8 cellular contexts compared by ENCODE assay signal in genomic region chr3:169764164-169764452, GRCh38. TPM values are rescaled to one million over a fixed set of nuclear protein-coding genes. Genes with fewer than 3 reads are reported as not detected.
DNase-seq lines count a peak whose midpoint lies in the region; ATAC-seq and TF ChIP-seq lines count a peak whose summit lies in the region.

No MANE protein-coding gene starts in this region.

- H3K4me3 ChIP-seq in fibroblast of lung (replicated peaks in 1 of 4; ENCODE audit: control extremely low read depth in 1 of 4, insufficient read depth in 1 of 4, low read depth in 3 of 4, low read length in 4 of 4): peak overlapping the region; percentile 55 to 81 (median 80)
- H3K4me3 ChIP-seq in neuronal stem cell (ENCODE audit: low read length in 2 of 2): peak overlapping the region; percentile 20 to 82

- H2BK120ac ChIP-seq in neuronal stem cell (ENCODE audit: low read depth, low read length): no peak overlapping the region

- H3K4me2 ChIP-seq in fibroblast of lung (ENCODE audit: extremely low read depth, insufficient read depth, low read length) (peak overlapping the region; percentile 72), neuronal stem cell (ENCODE audit: insufficient read depth, low read length, poor library complexity, severe bottlenecking) (peak overlapping the region; percentile 75)

- H4K20me1 ChIP-seq in fibroblast of lung (ENCODE audit: control insufficient read depth, extremely low read depth, insufficient read depth, low read length): no peaks in the 10 kb centered on the region

- H3K79me1 ChIP-seq in neuronal stem cell (ENCODE audit: low read depth, low read length): no peaks in the 10 kb centered on the region

- H4K91ac ChIP-seq in neuronal stem cell (ENCODE audit: low read depth, low read length, poor library complexity): no peak overlapping the region

- H3K23ac ChIP-seq in neuronal stem cell (ENCODE audit: low read depth, low read length, poor library complexity): peak overlapping the region; percentile 98

- H3K9me3 ChIP-seq in fibroblast of lung (ENCODE audit: control insufficient read depth, insufficient read depth, low read depth, low read length) (no peaks in the 10 kb centered on the region), neuronal stem cell (replicated peaks in 1 of 2; ENCODE audit: control insufficient read depth in 2 of 2, insufficient read depth in 1 of 2, low read depth in 1 of 2, low read length in 2 of 2) (peaks cover 4% of the 10 kb centered on the region in 2 donors)

- no peaks in the 10 kb centered on the region for H3K4me1 ChIP-seq in fibroblast of lung (ENCODE audit: control insufficient read depth, extremely low read depth, insufficient read depth, low read length)
- no peaks in the 10 kb centered on the region for H3K4me1 ChIP-seq in neuronal stem cell (ENCODE audit: control insufficient read depth in 2 of 2, insufficient read depth in 1 of 2, low read depth in 1 of 2, low read length in 2 of 2)

- peak overlapping the region; percentile 96 for H3K18ac ChIP-seq in neuronal stem cell (ENCODE audit: low read length)

- H3K14ac ChIP-seq in neuronal stem cell (ENCODE audit: low read length): peak overlapping the region; percentile 75

- peak overlapping the region; percentile 58 for H2AK5ac ChIP-seq in neuronal stem cell (ENCODE audit: low read depth, low read length)

- H2BK12ac ChIP-seq in neuronal stem cell (ENCODE audit: low read length): no peak overlapping the region

- H3K27me3 ChIP-seq in fibroblast of lung (ENCODE audit: control insufficient read depth, insufficient read depth, low read length): no peaks in the 10 kb centered on the region
- peaks cover 0 to 6% (median 0%) of the 10 kb centered on the region in 3 experiments for H3K27me3 ChIP-seq in neuronal stem cell (ENCODE audit: control insufficient read depth in 3 of 3, insufficient read depth in 3 of 3, low read depth in 1 of 3, low read length in 3 of 3)

- H3K27ac ChIP-seq in fibroblast of lung (ENCODE audit: insufficient read depth, low read length) (peak overlapping the region; percentile 66), neuronal stem cell (replicated peaks; ENCODE audit: low read length) (no peak overlapping the region)

- no peaks in the 10 kb centered on the region for H3K79me2 ChIP-seq in fibroblast of lung (ENCODE audit: control insufficient read depth, insufficient read depth, low read length)

- H3K9ac ChIP-seq in fibroblast of lung (ENCODE audit: insufficient read depth, low read length): peak overlapping the region; percentile 79
- H3K9ac ChIP-seq in neuronal stem cell (ENCODE audit: low read depth, low read length, poor library complexity): peak overlapping the region; percentile 95

- no peak for TF ChIP-seq CTCF in GM20000 (IDR thresholded peaks at IDR 0.05; ENCODE audit: extremely low read depth, missing control alignments)
- no peak for TF ChIP-seq CTCF in fibroblast of lung (conservative IDR thresholded peaks at IDR 0.05 in 1 of 2, IDR thresholded peaks at IDR 0.05 in 1 of 2; ENCODE audit: low read depth in 1 of 2, low read length in 2 of 2)

- H3K36me3 ChIP-seq in fibroblast of lung (ENCODE audit: control insufficient read depth, insufficient read depth, low read length) (no peaks in the 10 kb centered on the region), neuronal stem cell (replicated peaks in 1 of 2; ENCODE audit: control insufficient read depth in 2 of 2, insufficient read depth in 2 of 2, low read length in 2 of 2) (no peaks in the 10 kb centered on the region)

- H2AFZ ChIP-seq in fibroblast of lung (ENCODE audit: low read length) (peak overlapping the region; percentile 75), neuronal stem cell (ENCODE audit: low read length) (peak overlapping the region; percentile 70)

- peak; percentile 68 for DNase-seq in DMS53 (lab: John Stamatoyannopoulos, UW)
- DNase-seq in GM20000 (ENCODE audit: low spot score): peak; percentile 78
- DNase-seq in SW480 (ENCODE audit: low spot score): peak; percentile 72
- peak; percentile 68 to 69 for DNase-seq in fibroblast of lung (ENCODE audit: low read depth in 2 of 2)
- DNase-seq in neuronal stem cell (ENCODE audit: low spot score): no peak
- DNase-seq in NCI-H187 treated with DMSO at 0.1 percent for 48 hours (lab: John Stamatoyannopoulos, UW): no peak
- no peak for DNase-seq in cortex of kidney (lab: John Stamatoyannopoulos, UW)

- WGBS in neuronal stem cell (ENCODE audit: extremely low coverage in 2 of 2, insufficient read length in 2 of 2, insufficient replicate concordance in 1 of 2), 2 donors: no CpG with 5 or more reads among the region's 8 CpGs

- H2BK15ac ChIP-seq in neuronal stem cell (ENCODE audit: low read length): no peak overlapping the region

- no peak overlapping the region for H4K8ac ChIP-seq in neuronal stem cell (ENCODE audit: low read depth, low read length)

- peak; percentile 39 for ATAC-seq in HG03521 (IDR thresholded peaks at IDR 0.05; ENCODE audit: unreplicated experiment)

- H3K4ac ChIP-seq in neuronal stem cell (ENCODE audit: low read length): no peak overlapping the region

- H2BK5ac ChIP-seq in neuronal stem cell (ENCODE audit: low read length): no peak overlapping the region

RNA-seq across cellular contexts. Expression of gene TERC, which starts 0.8 kb away (rescaled TPM):
- 210 and 457 TPM in 2 replicates for total RNA-seq in fibroblast of lung
- polyA plus RNA-seq in fibroblast of lung: 0.25 and 0.39 TPM in 2 replicates
- polyA plus RNA-seq in fibroblast of lung (2012): 0.36 and 0.93 TPM in 2 replicates
- 2.9 and 8.1 TPM in 2 replicates for polyA minus RNA-seq in fibroblast of lung (ENCODE audit: low replicate concordance)
- 2.2 TPM for polyA plus RNA-seq in neuronal stem cell (2013, experiment 1 of 2)
- 2.0 TPM for polyA plus RNA-seq in neuronal stem cell (2013, experiment 2 of 2)

RNA-seq across cellular contexts. Expression of gene ACTRT3, which starts 5.3 kb away (rescaled TPM):
- 3.1 and 6.1 TPM in 2 replicates for total RNA-seq in fibroblast of lung
- polyA plus RNA-seq in fibroblast of lung: 1.8 and 2.8 TPM in 2 replicates
- polyA plus RNA-seq in fibroblast of lung (2012): 2.3 and 2.8 TPM in 2 replicates
- polyA minus RNA-seq in fibroblast of lung (ENCODE audit: low replicate concordance): 0.43 and 2.0 TPM in 2 replicates
- 0.38 TPM for polyA plus RNA-seq in neuronal stem cell (2013, experiment 1 of 2)
- 0.44 TPM for polyA plus RNA-seq in neuronal stem cell (2013, experiment 2 of 2)

RNA-seq across cellular contexts. Expression of gene MYNN, which starts 9.1 kb away (rescaled TPM):
- 32.7 and 33.6 TPM in 2 replicates for total RNA-seq in fibroblast of lung
- 15.3 and 20.0 TPM in 2 replicates for polyA plus RNA-seq in fibroblast of lung
- 9.7 and 10.9 TPM in 2 replicates for polyA plus RNA-seq in fibroblast of lung (2012)
- polyA minus RNA-seq in fibroblast of lung (ENCODE audit: low replicate concordance): 1.5 TPM in 1 of 2 replicates, not detected in the other
- polyA plus RNA-seq in neuronal stem cell (2013, experiment 1 of 2): 12.0 TPM
- 12.9 TPM for polyA plus RNA-seq in neuronal stem cell (2013, experiment 2 of 2)

RNA-seq across cellular contexts. Expression of gene LRRIQ4, which starts 48.6 kb away (rescaled TPM):
- under 0.01 TPM in 1 of 2 replicates, not detected in the other for total RNA-seq in fibroblast of lung
- 0.05 TPM in 1 of 2 replicates, not detected in the other for polyA plus RNA-seq in fibroblast of lung
- not detected in 2 replicates for polyA plus RNA-seq in fibroblast of lung (2012)
- polyA minus RNA-seq in fibroblast of lung (ENCODE audit: low replicate concordance): not detected in 2 replicates
- 0.04 TPM for polyA plus RNA-seq in neuronal stem cell (2013, experiment 1 of 2)
- polyA plus RNA-seq in neuronal stem cell (2013, experiment 2 of 2): 0.01 TPM

RNA-seq across cellular contexts. Expression of gene LRRC34, which starts 48.6 kb away (rescaled TPM):
- 1.8 and 2.0 TPM in 2 replicates for total RNA-seq in fibroblast of lung
- 2.3 and 2.7 TPM in 2 replicates for polyA plus RNA-seq in fibroblast of lung
- 1.3 and 1.4 TPM in 2 replicates for polyA plus RNA-seq in fibroblast of lung (2012)
- 1.1 TPM in 1 of 2 replicates, not detected in the other for polyA minus RNA-seq in fibroblast of lung (ENCODE audit: low replicate concordance)
- polyA plus RNA-seq in neuronal stem cell (2013, experiment 1 of 2): 5.8 TPM
- 6.1 TPM for polyA plus RNA-seq in neuronal stem cell (2013, experiment 2 of 2)

Comparison
In these comparisons a context has a peak if more than half of its experiments do, and no peak if none do; other contexts are left out.
1. DNase-seq: peak in DMS53 (single experiment), GM20000 (single experiment), SW480 (single experiment) and fibroblast of lung (2 of 2); none in neuronal stem cell (single experiment), NCI-H187 treated with DMSO at 0.1 percent for 48 hours (single experiment) and cortex of kidney (single experiment).